In genomic region chr3:194254032-194254431, GRCh38 we compare ENCODE assay signal across 1 cellular context.
TF ChIP-seq lines count a peak whose summit lies in the region.

No MANE protein-coding gene starts in this region.

TF ChIP-seq in H1, 55 proteins besides CTCF, POLR2A, EP300 and RAD21:
- TF ChIP-seq YY1 (IDR thresholded peaks at IDR 0.05; ENCODE audit: low read depth, low read length) (no peak), USF2 (IDR thresholded peaks at IDR 0.05; ENCODE audit: low read length) (no peak), TBP (IDR thresholded peaks at IDR 0.05; ENCODE audit: low read depth, low read length) (no peak), EGR1 (IDR thresholded peaks at IDR 0.05; ENCODE audit: borderline replicate concordance, low read depth, low read length) (no peak), EZH2 (IDR thresholded peaks at IDR 0.05; ENCODE audit: low read depth, low read length, severe bottlenecking) (no peak), TCF12 (IDR thresholded peaks at IDR 0.05; ENCODE audit: low read depth, low read length) (no peak)
